9 cellular contexts compared by ENCODE assay signal in the genomic region with DNA sequence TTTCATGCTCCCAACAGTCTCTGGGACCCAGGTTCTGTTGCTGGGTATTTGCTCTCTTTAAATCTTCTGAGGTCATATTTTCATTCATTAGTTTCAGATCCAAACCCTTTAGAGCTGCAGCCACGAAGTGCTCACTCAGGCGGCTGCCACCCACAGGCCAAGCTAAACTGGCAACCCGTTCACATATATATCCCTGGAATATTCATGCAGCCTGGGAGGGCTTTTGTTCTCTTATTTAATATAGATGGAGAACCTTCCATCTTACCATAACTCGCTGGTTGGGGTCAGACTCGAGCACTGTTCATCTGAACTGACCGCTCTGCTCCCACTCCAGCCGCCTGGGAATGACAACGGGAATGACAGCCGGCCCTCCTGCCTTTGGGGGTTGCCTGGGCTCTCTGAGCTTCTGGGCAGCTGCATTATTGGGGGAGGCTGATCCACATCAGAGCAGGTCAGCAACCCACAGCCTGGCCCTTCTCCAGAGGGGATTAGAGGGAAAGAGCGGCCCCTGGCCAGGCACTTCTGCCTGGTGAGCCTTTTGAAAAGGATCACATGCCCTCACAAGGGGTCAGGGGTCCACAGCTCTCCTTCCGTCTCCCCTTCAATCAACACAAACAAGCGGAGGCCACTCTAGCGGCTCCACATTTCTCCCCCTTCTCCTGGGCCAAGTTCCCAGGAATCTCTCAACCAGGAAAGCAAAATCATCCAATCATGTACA. TPM values are rescaled to one million over a fixed set of nuclear protein-coding genes. Genes with fewer than 3 reads are reported as not detected.
DNase-seq lines count a peak whose midpoint lies in the region; ATAC-seq and TF ChIP-seq lines count a peak whose summit lies in the region.
"Had no signal": no experiment of that assay in that cellular context is flagged by ENCODE, and none has a peak within 500 bp of the region (broad histone marks: within the 10 kb centered on the region; RNA-seq: fewer than 3 reads in every experiment).

No MANE protein-coding gene starts in this region.

- H3K4me1 ChIP-seq in left ventricle myocardium inferior, result peaks cover 98% of the 10 kb centered on the region
- H3K4me1 ChIP-seq in muscle layer of duodenum (ENCODE audit: control insufficient read depth in 1 of 2, insufficient read depth in 2 of 2, low read length in 2 of 2), result peaks cover 31 to 75% of the 10 kb centered on the region in 2 donors

- ATAC-seq in Right ventricle myocardium superior (ENCODE audit: poor library complexity) (no peak), GM21526 (IDR thresholded peaks at IDR 0.05; ENCODE audit: low FRiP score, unreplicated experiment) (no peak)

- in situ Hi-C loops in brain microvascular endothelial cell (cut with HindIII; ENCODE audit: low pct_ligation_motif_present, low sequenced_read_pairs), result no loop called here

- intact Hi-C loops in left ventricle myocardium inferior (cut with micrococcal nuclease), result no loop called here
- intact Hi-C loops in Right ventricle myocardium superior (cut with DNase I), result no loop called here

- H3K9me3 ChIP-seq in left ventricle myocardium inferior (replicated peaks) (no peaks in the 10 kb centered on the region), muscle layer of duodenum (ENCODE audit: control insufficient read depth in 1 of 2, low read length in 2 of 2) (no peaks in the 10 kb centered on the region)

- no peaks in the 10 kb centered on the region for H3K27me3 ChIP-seq in left ventricle myocardium inferior (ENCODE audit: low read depth)
- H3K27me3 ChIP-seq in brain microvascular endothelial cell (replicated peaks), result no peaks in the 10 kb centered on the region
- H3K27me3 ChIP-seq in muscle layer of duodenum (ENCODE audit: low read depth, low read length), result no peaks in the 10 kb centered on the region

- DNase-seq in left ventricle myocardium inferior, result no peak
- DNase-seq in Right ventricle myocardium superior, result no peak
- DNase-seq in brain microvascular endothelial cell, result no peak
- no peak for DNase-seq in NCI-H2081 (lab: John Stamatoyannopoulos, UW)
- no peak for DNase-seq in HuH-7 (ENCODE audit: low spot score)
- no peak for DNase-seq in NCI-H526 treated with DMSO at 0.1 percent for 48 hours (lab: John Stamatoyannopoulos, UW)
- DNase-seq: DMS 273 treated with DMSO at 0.1 percent for 48 hours had no signal

- H3K27ac ChIP-seq in left ventricle myocardium inferior (replicated peaks), result peak overlapping the region; percentile 74
- no peak overlapping the region for H3K27ac ChIP-seq in brain microvascular endothelial cell
- H3K27ac ChIP-seq in muscle layer of duodenum (ENCODE audit: low read length), result peak overlapping the region; percentile 45

- no peaks in the 10 kb centered on the region for H3K36me3 ChIP-seq in left ventricle myocardium inferior
- peaks cover 14% of the 10 kb centered on the region for H3K36me3 ChIP-seq in brain microvascular endothelial cell (replicated peaks)
- H3K36me3 ChIP-seq in muscle layer of duodenum (ENCODE audit: control insufficient read depth in 1 of 2, insufficient read depth in 2 of 2, low read length in 2 of 2), result no peaks in the 10 kb centered on the region

- no peak for TF ChIP-seq CTCF in left ventricle myocardium inferior (IDR thresholded peaks at IDR 0.05; ENCODE audit: borderline replicate concordance)
- TF ChIP-seq CTCF in brain microvascular endothelial cell (IDR thresholded peaks at IDR 0.05; ENCODE audit: low read depth, low read length, missing control alignments), result peak; percentile 49

- peak overlapping the region; percentile 8 for H3K4me3 ChIP-seq in left ventricle myocardium inferior
- no peak overlapping the region for H3K4me3 ChIP-seq in brain microvascular endothelial cell (ENCODE audit: low read depth, low read length)
- H3K4me3 ChIP-seq in muscle layer of duodenum (ENCODE audit: low read depth in 1 of 2, low read length in 2 of 2), result peak overlapping the region in 1 of 2 donors; percentile 33

RNA-seq across cellular contexts. Expression of a gene that starts 11.9 kb away (rescaled TPM):
- 50.6 TPM for total RNA-seq in left ventricle myocardium inferior
- total RNA-seq in Right ventricle myocardium superior, result 42.2 TPM

RNA-seq across cellular contexts. Expression of a gene that starts 56.3 kb away (rescaled TPM):
- 76.1 TPM for total RNA-seq in left ventricle myocardium inferior
- 65.7 TPM for total RNA-seq in Right ventricle myocardium superior

RNA-seq across cellular contexts. Expression of a gene that starts 59.1 kb away (rescaled TPM):
- total RNA-seq in left ventricle myocardium inferior (4.7 TPM), Right ventricle myocardium superior (4.2 TPM)
